9 cellular contexts compared by ENCODE assay signal in the genomic region with DNA sequence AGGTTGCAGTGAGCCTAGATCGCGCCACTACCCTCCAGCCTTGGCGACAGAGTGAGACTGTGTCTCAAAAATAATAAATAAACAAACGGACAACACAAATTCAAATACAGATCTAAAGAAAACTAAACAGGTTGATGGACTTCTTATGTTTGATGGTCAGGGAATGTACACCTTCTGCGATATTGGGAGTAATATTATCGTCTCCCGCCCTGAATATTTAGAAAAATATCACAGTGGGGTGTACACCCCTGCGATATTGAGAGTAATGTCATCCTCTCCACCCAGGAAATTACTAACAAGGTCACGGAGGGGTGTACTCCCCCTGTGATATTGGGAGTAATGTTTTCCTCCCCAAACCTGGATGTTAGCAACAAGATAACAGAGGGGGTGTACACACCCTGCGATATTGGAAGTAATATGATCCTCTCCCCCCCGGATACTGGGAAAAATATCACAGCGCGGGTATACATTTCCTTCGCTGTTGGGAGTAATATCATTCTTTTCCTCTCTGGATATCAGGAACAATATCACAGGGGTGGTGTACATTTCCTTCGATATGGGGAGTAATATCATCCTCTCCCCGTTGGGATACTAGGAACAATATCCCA. TPM values are rescaled to one million over a fixed set of nuclear protein-coding genes. Genes with fewer than 3 reads are reported as not detected.
DNase-seq lines count a peak whose midpoint lies in the region; ATAC-seq and TF ChIP-seq lines count a peak whose summit lies in the region.
"Had no signal": no experiment of that assay in that cellular context is flagged by ENCODE, and none has a peak within 500 bp of the region (broad histone marks: within the 10 kb centered on the region; RNA-seq: fewer than 3 reads in every experiment).

No MANE protein-coding gene starts in this region.

- H3K9me3 ChIP-seq in iPS-20b (ENCODE audit: insufficient read depth, low read depth, low read length), result no peaks in the 10 kb centered on the region
- no peaks in the 10 kb centered on the region for H3K9me3 ChIP-seq in stomach
- no peaks in the 10 kb centered on the region for H3K9me3 ChIP-seq in aorta (ENCODE audit: control insufficient read depth, low read length)

- DNase-seq in NCI-H1417 (lab: John Stamatoyannopoulos, UW) (peak in 2 of 3 experiments; percentile 32 to 65), NCI-H1417 treated with DMSO at 0.1 percent for 48 hours (lab: John Stamatoyannopoulos, UW) (no peak), stomach (no peak), NCI-H82 (lab: John Stamatoyannopoulos, UW) (no peak), aorta (no peak)
- no peak for DNase-seq in activated T-helper 1 cell treated with anti-CD3 and anti-CD28 coated beads, Interleukin-12 subunit alpha, Interleukin-12 subunit beta, Interleukin-2, Interleukin-4 antibody, amounts not matched to agents 30 ng/mL and 10 ng/mL and 1 ng/mL, durations not matched to agents 14 hours and 24 hours and 36 hours (ENCODE audit: low spot score)

- peak overlapping the region; percentile 96 for H3K4me3 Mint-ChIP-seq in activated T-helper 1 cell treated with anti-CD3 and anti-CD28 coated beads, Interleukin-12 subunit alpha, Interleukin-12 subunit beta, Interleukin-2, Interleukin-4 antibody, amounts not matched to agents 30 ng/mL and 10 ng/mL and 1 ng/mL, durations not matched to agents 14 hours and 24 hours and 36 hours

- H3K27me3 ChIP-seq in iPS-20b (ENCODE audit: insufficient read depth, low read length) (no peaks in the 10 kb centered on the region), stomach (no peaks in the 10 kb centered on the region), aorta (ENCODE audit: control insufficient read depth in 1 of 2, insufficient read depth in 2 of 2, low read length in 1 of 2) (no peaks in the 10 kb centered on the region)

- WGBS in stomach, 5 donors, result 64 to 72% (median 69%) methylated on average over 16 of the region's 16 CpGs
- WGBS in aorta, 2 donors, result 71 to 75% methylated on average over 16 of the region's 16 CpGs

- peaks cover 13% of the 10 kb centered on the region for H3K36me3 ChIP-seq in iPS-20b (ENCODE audit: insufficient read depth, low read depth, low read length)
- peaks cover 0 to 12% (median 11%) of the 10 kb centered on the region in 4 donors for H3K36me3 ChIP-seq in stomach
- H3K36me3 ChIP-seq in aorta (ENCODE audit: control insufficient read depth in 1 of 2, insufficient read depth in 2 of 2, low read length in 1 of 2), result no peaks in the 10 kb centered on the region

- no peak for TF ChIP-seq EP300 in stomach (IDR thresholded peaks at IDR 0.05)

- H3K27ac ChIP-seq in iPS-20b (ENCODE audit: low read length), result peak overlapping the region; percentile 44
- peak overlapping the region in 4 of 5 donors; percentile 87 to 92 (median 90) for H3K27ac ChIP-seq in stomach
- H3K27ac ChIP-seq in aorta (ENCODE audit: low read depth in 1 of 2, low read length in 2 of 2), result peak overlapping the region in 1 of 2 donors; percentile 48

- peaks cover 8% of the 10 kb centered on the region for H3K36me3 Mint-ChIP-seq in activated T-helper 1 cell treated with anti-CD3 and anti-CD28 coated beads, Interleukin-12 subunit alpha, Interleukin-12 subunit beta, Interleukin-2, Interleukin-4 antibody, amounts not matched to agents 30 ng/mL and 10 ng/mL and 1 ng/mL, durations not matched to agents 14 hours and 24 hours and 36 hours (ENCODE audit: low read depth)

- intact Hi-C loops in activated T-helper 1 cell treated with anti-CD3 and anti-CD28 coated beads, Interleukin-12 subunit alpha, Interleukin-12 subunit beta, Interleukin-2, Interleukin-4 antibody, amounts not matched to agents 30 ng/mL and 10 ng/mL and 1 ng/mL, durations not matched to agents 14 hours and 24 hours and 36 hours (cut with micrococcal nuclease), result loop anchor here (2.0 to 5.0 kb wide), 7 partner anchors 46 to 955 kb away; a partner anchor contains a TSS
- intact Hi-C loops in stomach (cut with DNase I; ENCODE audit: low total_unique reads) (no loop called here), aorta (cut with DNase I) (no loop called here)

- no peaks in the 10 kb centered on the region for H3K9me3 Mint-ChIP-seq in activated T-helper 1 cell treated with anti-CD3 and anti-CD28 coated beads, Interleukin-12 subunit alpha, Interleukin-12 subunit beta, Interleukin-2, Interleukin-4 antibody, amounts not matched to agents 30 ng/mL and 10 ng/mL and 1 ng/mL, durations not matched to agents 14 hours and 24 hours and 36 hours

- H3K27ac Mint-ChIP-seq in activated T-helper 1 cell treated with anti-CD3 and anti-CD28 coated beads, Interleukin-12 subunit alpha, Interleukin-12 subunit beta, Interleukin-2, Interleukin-4 antibody, amounts not matched to agents 30 ng/mL and 10 ng/mL and 1 ng/mL, durations not matched to agents 14 hours and 24 hours and 36 hours, result no peak overlapping the region

- H3K27me3 Mint-ChIP-seq in activated T-helper 1 cell treated with anti-CD3 and anti-CD28 coated beads, Interleukin-12 subunit alpha, Interleukin-12 subunit beta, Interleukin-2, Interleukin-4 antibody, amounts not matched to agents 30 ng/mL and 10 ng/mL and 1 ng/mL, durations not matched to agents 14 hours and 24 hours and 36 hours (ENCODE audit: insufficient read depth), result peaks cover 7% of the 10 kb centered on the region

- H3K9ac ChIP-seq in iPS-20b (ENCODE audit: low read depth, low read length), result peak overlapping the region; percentile 94; the same call in 1 of the 2 replicates

- TF ChIP-seq POLR2A in stomach (IDR thresholded peaks at IDR 0.05), result no peak

- no peak for TF ChIP-seq CTCF in stomach (IDR thresholded peaks at IDR 0.05)

- H3K4me1 ChIP-seq in iPS-20b (ENCODE audit: insufficient read depth, low read length) (no peaks in the 10 kb centered on the region), stomach (peaks cover 8 to 27% (median 22%) of the 10 kb centered on the region in 4 donors), aorta (ENCODE audit: control insufficient read depth in 1 of 2, insufficient read depth in 2 of 2, low read length in 2 of 2) (no peaks in the 10 kb centered on the region)

- ATAC-seq in HG03565 (IDR thresholded peaks at IDR 0.05; ENCODE audit: unreplicated experiment) (no peak), aorta (ENCODE audit: low FRiP score) (no peak)

- peaks cover 8% of the 10 kb centered on the region for H3K4me1 Mint-ChIP-seq in activated T-helper 1 cell treated with anti-CD3 and anti-CD28 coated beads, Interleukin-12 subunit alpha, Interleukin-12 subunit beta, Interleukin-2, Interleukin-4 antibody, amounts not matched to agents 30 ng/mL and 10 ng/mL and 1 ng/mL, durations not matched to agents 14 hours and 24 hours and 36 hours (ENCODE audit: low read depth)

- peak overlapping the region; percentile 86 for H3K4me3 ChIP-seq in iPS-20b (ENCODE audit: low read length)
- peak overlapping the region; percentile 59 to 97 (median 94) for H3K4me3 ChIP-seq in stomach
- H3K4me3 ChIP-seq in aorta (ENCODE audit: low read length in 2 of 2), result peak overlapping the region in 1 of 2 donors; percentile 88

RNA-seq across cellular contexts. Expression of a gene that starts 1.4 kb away (rescaled TPM):
- 52.9 and 54.6 TPM in 2 replicates for total RNA-seq in activated T-helper 1 cell treated with anti-CD3 and anti-CD28 coated beads, Interleukin-12 subunit alpha, Interleukin-12 subunit beta, Interleukin-2, Interleukin-4 antibody, amounts not matched to agents 30 ng/mL and 10 ng/mL and 1 ng/mL, durations not matched to agents 14 hours and 24 hours and 36 hours
- 10 to 100 TPM in 3 of 5 donors, 1 to 10 TPM in 1, under 1 TPM in 1; 0.87 to 61.8 (median 16.7) TPM for total RNA-seq in stomach
- 10 to 100 TPM; 39.8 to 41.1 (median 40.0) TPM for polyA plus RNA-seq in stomach
- total RNA-seq in aorta, result 10 to 100 TPM; 20.4 to 26.9 TPM
- 10 to 100 TPM; 23.2 to 31.4 TPM for polyA plus RNA-seq in aorta

RNA-seq across cellular contexts. Expression of a gene that starts 28.2 kb away (rescaled TPM):
- 0.59 and 0.93 TPM in 2 replicates for total RNA-seq in activated T-helper 1 cell treated with anti-CD3 and anti-CD28 coated beads, Interleukin-12 subunit alpha, Interleukin-12 subunit beta, Interleukin-2, Interleukin-4 antibody, amounts not matched to agents 30 ng/mL and 10 ng/mL and 1 ng/mL, durations not matched to agents 14 hours and 24 hours and 36 hours
- total RNA-seq in stomach, result under 1 TPM in 1 of 5 donors, not detected in 4; 0.73 TPM
- polyA plus RNA-seq in stomach, result 1 to 10 TPM in 1 of 3 donors, not detected in 2; 1.3 TPM
- 1 to 10 TPM; 1.4 to 1.5 TPM for total RNA-seq in aorta
- polyA plus RNA-seq in aorta, result 1 to 10 TPM in 1 of 2 donors, not detected in 1; 2.3 TPM
- total RNA-seq: pulmonary artery endothelial cell had no signal

Comparison
In these comparisons a context has a peak if more than half of its experiments do, and no peak if none do; other contexts are left out.
1. DNase-seq: peak in NCI-H1417 (2 of 3); none in NCI-H1417 treated with DMSO at 0.1 percent for 48 hours (single experiment), activated T-helper 1 cell treated with anti-CD3 and anti-CD28 coated beads, Interleukin-12 subunit alpha, Interleukin-12 subunit beta, Interleukin-2, Interleukin-4 antibody, amounts not matched to agents 30 ng/mL and 10 ng/mL and 1 ng/mL, durations not matched to agents 14 hours and 24 hours and 36 hours (single experiment), stomach (single experiment), NCI-H82 (single experiment) and aorta (0 of 2).